ENCODE assay signal across 40 cellular contexts in genomic region chr2:227313310-227313709, GRCh38.
"Had no signal": no experiment of that assay in that cellular context is flagged by ENCODE, and none has a peak within 500 bp of the region (broad histone marks: within the 10 kb centered on the region; RNA-seq: fewer than 3 reads in every experiment).

No MANE protein-coding gene starts in this region.

- H3K27me3 Mint-ChIP-seq: activated naive CD4-positive, alpha-beta T cell treated with anti-CD3 and anti-CD28 coated beads, Interleukin-2, amount 50 U/mL, for 24 hours; activated naive CD8-positive, alpha-beta T cell; activated T-cell treated with anti-CD3 and anti-CD28 coated beads, Interleukin-2, amount 50 U/mL, for 24 hours had no signal

- H3K9me3 ChIP-seq: adrenal gland, ascending aorta, body of pancreas, breast epithelium had no signal

- H3K4me3 ChIP-seq: adrenal gland, ascending aorta, body of pancreas, breast epithelium, cardiac muscle cell had no signal

- H3K9me3 Mint-ChIP-seq: activated T-cell treated with anti-CD3 and anti-CD28 coated beads, Interleukin-2, amount 50 U/mL, for 24 hours; activated T-helper 2 cell treated with anti-CD3 and anti-CD28 coated beads, Interferon-gamma antibody, Interleukin-2, Interleukin-4, amounts not matched to agents 10 μg/mL and 5 μg/mL and 100 μg/mL, durations not matched to agents 14 hours and 24 hours and 36 hours; central memory CD8-positive, alpha-beta T cell had no signal

- H3K36me3 Mint-ChIP-seq: activated naive CD4-positive, alpha-beta T cell treated with anti-CD3 and anti-CD28 coated beads, Interleukin-2, amount 10 ng/mL, durations not matched to agents 7 days and 5 days; activated naive CD4-positive, alpha-beta T cell treated with anti-CD3 and anti-CD28 coated beads, Interleukin-2, amount 50 U/mL, for 24 hours; activated naive CD8-positive, alpha-beta T cell treated with anti-CD3 and anti-CD28 coated beads, Interleukin-2, amount 10 ng/mL, durations not matched to agents 7 days and 5 days; brain had no signal

- ATAC-seq: activated naive CD4-positive, alpha-beta T cell treated with anti-CD3 and anti-CD28 coated beads, Interleukin-2, amount 50 U/mL, for 72 hours; activated naive CD8-positive, alpha-beta T cell treated with anti-CD3 and anti-CD28 coated beads, Interleukin-2, amount 50 U/mL, for 24 hours; activated T-cell treated with anti-CD3 and anti-CD28 coated beads, Interleukin-2, amount 50 U/mL, for 4 hours; activated T-cell treated with anti-CD3 and anti-CD28 coated beads, Interleukin-2, amount 50 U/mL, for 72 hours; activated T-helper 17 cell treated with anti-CD3 and anti-CD28 coated beads, Interleukin-2, amount 50 U/mL, for 72 hours; body of pancreas had no signal

- H3K27ac Mint-ChIP-seq: activated naive CD4-positive, alpha-beta T cell treated with anti-CD3 and anti-CD28 coated beads for 36 hours; activated naive CD4-positive, alpha-beta T cell treated with anti-CD3 and anti-CD28 coated beads, Interleukin-2, amount 10 ng/mL, durations not matched to agents 7 days and 5 days; activated naive CD4-positive, alpha-beta T cell treated with anti-CD3 and anti-CD28 coated beads, Interleukin-2, amount 50 U/mL, for 24 hours; activated naive CD4-positive, alpha-beta T cell treated with anti-CD3 and anti-CD28 coated beads, Interleukin-2, amount 50 U/mL, for 72 hours; activated naive CD8-positive, alpha-beta T cell; activated naive CD8-positive, alpha-beta T cell treated with anti-CD3 and anti-CD28 coated beads for 36 hours; activated naive CD8-positive, alpha-beta T cell treated with anti-CD3 and anti-CD28 coated beads, Interleukin-2, amount 10 ng/mL, durations not matched to agents 7 days and 5 days; activated naive CD8-positive, alpha-beta T cell treated with anti-CD3 and anti-CD28 coated beads, Interleukin-2, amount 50 U/mL, for 24 hours; activated T-cell treated with anti-CD3 and anti-CD28 coated beads, Interleukin-2, amount 50 U/mL, for 24 hours; activated T-cell treated with anti-CD3 and anti-CD28 coated beads, Interleukin-2, amount 50 U/mL, for 72 hours; activated T-helper 1 cell treated with anti-CD3 and anti-CD28 coated beads, Interleukin-12 subunit alpha, Interleukin-12 subunit beta, Interleukin-2, Interleukin-4 antibody, amounts not matched to agents 30 ng/mL and 10 ng/mL and 1 ng/mL, durations not matched to agents 14 hours and 24 hours and 36 hours; activated T-helper 17 cell treated with anti-CD3 and anti-CD28 coated beads, Interleukin-2, amount 50 U/mL, for 72 hours; activated T-helper 2 cell treated with anti-CD3 and anti-CD28 coated beads, Interferon-gamma antibody, Interleukin-2, Interleukin-4, amounts not matched to agents 10 μg/mL and 5 μg/mL and 100 μg/mL, durations not matched to agents 14 hours and 24 hours and 36 hours; brain had no signal

- H3K4me3 Mint-ChIP-seq: activated naive CD4-positive, alpha-beta T cell treated with anti-CD3 and anti-CD28 coated beads for 36 hours; activated naive CD4-positive, alpha-beta T cell treated with anti-CD3 and anti-CD28 coated beads, Interleukin-2, amount 10 ng/mL, durations not matched to agents 7 days and 5 days; activated naive CD4-positive, alpha-beta T cell treated with anti-CD3 and anti-CD28 coated beads, Interleukin-2, amount 50 U/mL, for 24 hours; activated naive CD8-positive, alpha-beta T cell; activated naive CD8-positive, alpha-beta T cell treated with anti-CD3 and anti-CD28 coated beads for 36 hours; activated naive CD8-positive, alpha-beta T cell treated with anti-CD3 and anti-CD28 coated beads, Interleukin-2, amount 10 ng/mL, durations not matched to agents 7 days and 5 days; activated naive CD8-positive, alpha-beta T cell treated with anti-CD3 and anti-CD28 coated beads, Interleukin-2, amount 50 U/mL, for 24 hours; activated T-cell treated with anti-CD3 and anti-CD28 coated beads, Interleukin-2, amount 50 U/mL, for 24 hours; activated T-cell treated with anti-CD3 and anti-CD28 coated beads, Interleukin-2, amount 50 U/mL, for 4 hours; activated T-cell treated with anti-CD3 and anti-CD28 coated beads, Interleukin-2, amount 50 U/mL, for 72 hours; activated T-helper 1 cell treated with anti-CD3 and anti-CD28 coated beads, Interleukin-12 subunit alpha, Interleukin-12 subunit beta, Interleukin-2, Interleukin-4 antibody, amounts not matched to agents 30 ng/mL and 10 ng/mL and 1 ng/mL, durations not matched to agents 14 hours and 24 hours and 36 hours; activated T-helper 17 cell treated with anti-CD3 and anti-CD28 coated beads, Interleukin-2, amount 50 U/mL, for 72 hours; brain; central memory CD8-positive, alpha-beta T cell had no signal

- DNase-seq: activated effector memory CD4-positive, alpha-beta T cell treated with anti-CD3 and anti-CD28 coated beads, Interleukin-2, amount 50 U/mL, for 16 hours; activated effector memory CD4-positive, alpha-beta T cell treated with Interleukin-2 at 50 U/mL for 16 hours; activated gamma-delta T cell; activated gamma-delta T cell treated with Interleukin-2 at 50 U/mL for 16 hours; activated naive CD4-positive, alpha-beta T cell; activated naive CD4-positive, alpha-beta T cell treated with anti-CD3 and anti-CD28 coated beads for 36 hours; activated naive CD4-positive, alpha-beta T cell treated with anti-CD3 and anti-CD28 coated beads, Interleukin-2, amount 10 ng/mL, durations not matched to agents 7 days and 5 days; activated naive CD4-positive, alpha-beta T cell treated with anti-CD3 and anti-CD28 coated beads, Interleukin-2, amount 50 U/mL, for 16 hours; activated naive CD4-positive, alpha-beta T cell treated with Interleukin-2 at 50 U/mL for 16 hours; activated naive CD8-positive, alpha-beta T cell treated with anti-CD3 and anti-CD28 coated beads for 36 hours; activated naive CD8-positive, alpha-beta T cell treated with anti-CD3 and anti-CD28 coated beads, Interleukin-2, amount 10 ng/mL, durations not matched to agents 7 days and 5 days; activated naive CD8-positive, alpha-beta T cell treated with anti-CD3 and anti-CD28 coated beads, Interleukin-2, amount 50 U/mL, for 24 hours; activated T-cell treated with anti-CD3 and anti-CD28 coated beads, Interleukin-2, amount 50 U/mL, for 1 hour; activated T-cell treated with anti-CD3 and anti-CD28 coated beads, Interleukin-2, amount 50 U/mL, for 24 hours; activated T-cell treated with anti-CD3 and anti-CD28 coated beads, Interleukin-2, amount 50 U/mL, for 4 hours; activated T-cell treated with anti-CD3 and anti-CD28 coated beads, Interleukin-2, amount 50 U/mL, for 48 hours; activated T-cell treated with anti-CD3 and anti-CD28 coated beads, Interleukin-2, amount 50 U/mL, for 72 hours; adrenal gland; amniotic stem cell; amygdala; anterior cingulate cortex; aorta; body of pancreas; brain microvascular endothelial cell; caudate nucleus; central memory CD4-positive, alpha-beta T cell; cerebellar nuclear complex had no signal

- H3K4me1 ChIP-seq: adrenal gland, ascending aorta, body of pancreas, breast epithelium had no signal

- H3K27ac ChIP-seq: adrenal gland, ascending aorta, body of pancreas, brain microvascular endothelial cell, breast epithelium, cardiac muscle cell had no signal

- FAIRE-seq: astrocyte, bronchial epithelial cell had no signal

- H3K27me3 ChIP-seq: adrenal gland, ascending aorta, body of pancreas, brain microvascular endothelial cell, breast epithelium, cardiac muscle cell had no signal

- H3K36me3 ChIP-seq: adrenal gland, brain microvascular endothelial cell, breast epithelium, cardiac muscle cell had no signal

- H3K4me1 Mint-ChIP-seq: activated naive CD4-positive, alpha-beta T cell treated with anti-CD3 and anti-CD28 coated beads, Interleukin-2, amount 10 ng/mL, durations not matched to agents 7 days and 5 days; activated naive CD4-positive, alpha-beta T cell treated with anti-CD3 and anti-CD28 coated beads, Interleukin-2, amount 50 U/mL, for 24 hours; activated naive CD8-positive, alpha-beta T cell treated with anti-CD3 and anti-CD28 coated beads for 36 hours; activated naive CD8-positive, alpha-beta T cell treated with anti-CD3 and anti-CD28 coated beads, Interleukin-2, amount 10 ng/mL, durations not matched to agents 7 days and 5 days; activated naive CD8-positive, alpha-beta T cell treated with anti-CD3 and anti-CD28 coated beads, Interleukin-2, amount 50 U/mL, for 24 hours; activated T-helper 17 cell treated with anti-CD3 and anti-CD28 coated beads, Interleukin-2, amount 50 U/mL, for 72 hours; brain; central memory CD8-positive, alpha-beta T cell had no signal
